In genomic region chr4:98780926-98781325, GRCh38 we compare ENCODE assay signal across 17 cellular contexts.
DNase-seq lines count a peak whose midpoint lies in the region; ATAC-seq and TF ChIP-seq lines count a peak whose summit lies in the region.
"Had no signal": no experiment of that assay in that cellular context is flagged by ENCODE, and none has a peak within 500 bp of the region (broad histone marks: within the 10 kb centered on the region; RNA-seq: fewer than 3 reads in every experiment).

No MANE protein-coding gene starts in this region.

- 60 to 86% (median 71%) methylated on average over 3 of the region's 3 CpGs for WGBS in heart left ventricle, 4 donors
- 79% methylated on average over 1 of the region's 3 CpGs; no CpG with 5 or more reads in 1 of the 2 experiments for whole genome bisulfite sequencing in mesodermal cell (ENCODE audit: insufficient coverage in 2 of 2), 2 experiments

- no peaks in the 10 kb centered on the region for H3K36me3 Mint-ChIP-seq in activated T-cell treated with anti-CD3 and anti-CD28 coated beads, Interleukin-2, amount 50 U/mL, for 24 hours (ENCODE audit: low read depth)

- intact Hi-C loops in heart left ventricle (cut with DNase I) = no loop called here

- no peaks in the 10 kb centered on the region for H3K79me2 ChIP-seq in parathyroid adenoma

- no peak for TF ChIP-seq POLR2A in heart left ventricle (IDR thresholded peaks at IDR 0.05)

- no peaks in the 10 kb centered on the region for H3K4me1 Mint-ChIP-seq in activated T-cell treated with anti-CD3 and anti-CD28 coated beads, Interleukin-2, amount 50 U/mL, for 24 hours (ENCODE audit: low read depth)
- H3K4me1 Mint-ChIP-seq: H9 had no signal

- no peak overlapping the region for H3K4me3 Mint-ChIP-seq in activated T-cell treated with anti-CD3 and anti-CD28 coated beads, Interleukin-2, amount 50 U/mL, for 24 hours
- H3K4me3 Mint-ChIP-seq: CD4-positive, alpha-beta T cell; H9 had no signal

- no peaks in the 10 kb centered on the region for H3K9me3 Mint-ChIP-seq in activated T-cell treated with anti-CD3 and anti-CD28 coated beads, Interleukin-2, amount 50 U/mL, for 24 hours
- H3K9me3 Mint-ChIP-seq: CD4-positive, alpha-beta T cell; H9 had no signal

- DNase-seq in cardiac muscle cell (ENCODE audit: low read depth in 1 of 2, low spot score in 1 of 2) (no peak), heart left ventricle (no peak), foreskin melanocyte (no peak)
- DNase-seq in activated T-cell treated with anti-CD3 and anti-CD28 coated beads, Interleukin-2, amount 50 U/mL, for 24 hours = no peak
- DNase-seq: AML-193; CD4-positive, alpha-beta T cell; DMS153; DMS79; GDM1; H9 had no signal

- H3K27me3 ChIP-seq in cardiac muscle cell (no peaks in the 10 kb centered on the region), heart left ventricle (no peaks in the 10 kb centered on the region), parathyroid adenoma (ENCODE audit: control insufficient read depth, insufficient read depth, low read length) (no peaks in the 10 kb centered on the region)

- H3K9me3 ChIP-seq in cardiac muscle cell (ENCODE audit: low read depth) (no peaks in the 10 kb centered on the region), heart left ventricle (no peaks in the 10 kb centered on the region), mesodermal cell (ENCODE audit: control insufficient read depth, low read length) (no peaks in the 10 kb centered on the region), parathyroid adenoma (ENCODE audit: control insufficient read depth, low read length) (no peaks in the 10 kb centered on the region)
- H3K9me3 ChIP-seq: A549 had no signal

- H3K27ac ChIP-seq in cardiac muscle cell (peak overlapping the region; percentile 79), heart left ventricle (no peak overlapping the region), mesodermal cell (ENCODE audit: low read depth, low read length, severe bottlenecking) (peak overlapping the region; percentile 95), parathyroid adenoma (peak overlapping the region; percentile 77)
- H3K27ac ChIP-seq: 22Rv1, A549, C4-2B, HL-60 had no signal

- no peak for TF ChIP-seq CTCF in cardiac muscle cell (IDR thresholded peaks at IDR 0.05; ENCODE audit: low read depth, low read length)
- TF ChIP-seq CTCF in heart left ventricle (IDR thresholded peaks at IDR 0.05) = no peak
- no peak for TF ChIP-seq CTCF in parathyroid adenoma (IDR thresholded peaks at IDR 0.05)

- no peak overlapping the region for H3K9ac ChIP-seq in parathyroid adenoma

- no peak for ATAC-seq in heart left ventricle
- no peak for ATAC-seq in HG02798 (IDR thresholded peaks at IDR 0.05; ENCODE audit: poor library complexity, unreplicated experiment)
- ATAC-seq: A549 had no signal

- no peaks in the 10 kb centered on the region for H3K27me3 Mint-ChIP-seq in activated T-cell treated with anti-CD3 and anti-CD28 coated beads, Interleukin-2, amount 50 U/mL, for 24 hours
- H3K27me3 Mint-ChIP-seq: CD4-positive, alpha-beta T cell had no signal

- no peaks in the 10 kb centered on the region for H3K36me3 ChIP-seq in cardiac muscle cell
- H3K36me3 ChIP-seq in heart left ventricle = no peaks in the 10 kb centered on the region
- no peaks in the 10 kb centered on the region for H3K36me3 ChIP-seq in mesodermal cell (ENCODE audit: control insufficient read depth, insufficient read depth, low read length)
- no peaks in the 10 kb centered on the region for H3K36me3 ChIP-seq in parathyroid adenoma (ENCODE audit: control insufficient read depth, insufficient read depth, low read length)

- H3K27ac Mint-ChIP-seq in activated T-cell treated with anti-CD3 and anti-CD28 coated beads, Interleukin-2, amount 50 U/mL, for 24 hours = no peak overlapping the region
- H3K27ac Mint-ChIP-seq: CD4-positive, alpha-beta T cell; H9 had no signal

- H3K4me3 ChIP-seq in cardiac muscle cell (no peak overlapping the region), heart left ventricle (no peak overlapping the region), mesodermal cell (ENCODE audit: extremely low read depth, insufficient read depth, low read length, poor library complexity, severe bottlenecking) (no peak overlapping the region), parathyroid adenoma (ENCODE audit: low read depth, low read length) (no peak overlapping the region)
- H3K4me3 ChIP-seq: A549 had no signal

- no peak overlapping the region for H2AFZ ChIP-seq in parathyroid adenoma

- no peak overlapping the region for H3K4me2 ChIP-seq in parathyroid adenoma (ENCODE audit: low read length)
- H3K4me2 ChIP-seq: A549 had no signal

- H3K4me1 ChIP-seq in cardiac muscle cell (ENCODE audit: low read depth) = peaks cover 14% of the 10 kb centered on the region
- H3K4me1 ChIP-seq in heart left ventricle = no peaks in the 10 kb centered on the region
- H3K4me1 ChIP-seq in mesodermal cell (ENCODE audit: control insufficient read depth, insufficient read depth, low read length, poor library complexity, severe bottlenecking) = peaks cover 19% of the 10 kb centered on the region
- peaks cover 9% of the 10 kb centered on the region for H3K4me1 ChIP-seq in parathyroid adenoma

Comparison
In these comparisons a context has a peak if more than half of its experiments do, and no peak if none do; other contexts are left out.
1. H3K27ac ChIP-seq: peak in cardiac muscle cell (single experiment), mesodermal cell (single experiment) and parathyroid adenoma (single experiment); none in heart left ventricle (0 of 12).